In genomic region chr6:43702522-43703440, GRCh38 we compare ENCODE assay signal across 8 cellular contexts. TPM values are rescaled to one million over a fixed set of nuclear protein-coding genes. Genes with fewer than 3 reads are reported as not detected.
DNase-seq lines count a peak whose midpoint lies in the region; ATAC-seq and TF ChIP-seq lines count a peak whose summit lies in the region.

No MANE protein-coding gene starts in this region.

- H3K4me2 ChIP-seq in mesendoderm (ENCODE audit: low read length) = peak overlapping the region; percentile 10

- ATAC-seq in HG02981 (IDR thresholded peaks at IDR 0.05; ENCODE audit: unreplicated experiment) = peak; percentile 55
- no peak for ATAC-seq in GM21619 (IDR thresholded peaks at IDR 0.05; ENCODE audit: unreplicated experiment)

- CTCF ChIA-PET in RWPE1 (lab: Yijun Ruan, JAX) = interaction anchor here (0.6 to 1.6 kb wide), 2 partner anchors 41 to 66 kb away, joined by 3 to 5 read pairs; no protein-coding TSS in a partner anchor

- no peaks in the 10 kb centered on the region for H3K27me3 ChIP-seq in mesendoderm (ENCODE audit: insufficient read depth, low read length, poor library complexity)
- no peaks in the 10 kb centered on the region for H3K27me3 ChIP-seq in tibial nerve

- H3K18ac ChIP-seq in mesendoderm (ENCODE audit: low read length) = peak overlapping the region; percentile 16

- no peaks in the 10 kb centered on the region for H3K9me3 ChIP-seq in tibial nerve

- H3K27ac ChIP-seq in RWPE1 = peak overlapping the region; percentile 90
- H3K27ac ChIP-seq in mesendoderm (ENCODE audit: low read depth, low read length) = peak overlapping the region; percentile 55
- peak overlapping the region; percentile 64 to 94 (median 82) for H3K27ac ChIP-seq in tibial nerve

- no peak overlapping the region for H2BK120ac ChIP-seq in mesendoderm (ENCODE audit: low read depth, low read length)

- peak overlapping the region; percentile 33 for H3K23ac ChIP-seq in mesendoderm (ENCODE audit: low read length)

- H3K4ac ChIP-seq in mesendoderm (ENCODE audit: low read depth, low read length) = no peak overlapping the region

- H3K79me1 ChIP-seq in mesendoderm (ENCODE audit: low read length) = no peaks in the 10 kb centered on the region

- H3K79me2 ChIP-seq in mesendoderm (ENCODE audit: control insufficient read depth, insufficient read depth, low read length) = no peaks in the 10 kb centered on the region

- TF ChIP-seq EP300 in tibial nerve (IDR thresholded peaks at IDR 0.05) = peak in 1 of 2 donors; percentile 73

- no CpG with 5 or more reads among the region's 15 CpGs for WGBS in mesendoderm (ENCODE audit: extremely low coverage, insufficient coverage, low lambda C conversion rate)
- 26 to 27% methylated on average over 14 to 15 of the region's 15 CpGs for WGBS in tibial nerve, 2 donors

- TF ChIP-seq POLR2A in tibial nerve (IDR thresholded peaks at IDR 0.05) = peak; percentile 36 to 64

- peak overlapping the region; percentile 65 for H2AK5ac ChIP-seq in mesendoderm (ENCODE audit: low read length)

- no peaks in the 10 kb centered on the region for H3K36me3 ChIP-seq in mesendoderm (ENCODE audit: control insufficient read depth, insufficient read depth, low read length)
- H3K36me3 ChIP-seq in tibial nerve = no peaks in the 10 kb centered on the region

- H3K9ac ChIP-seq in mesendoderm (ENCODE audit: low read length) = peak overlapping the region; percentile 56

- no peak overlapping the region for H4K8ac ChIP-seq in mesendoderm (ENCODE audit: low read depth, low read length)

- DNase-seq in ELF-1 (ENCODE audit: low read depth, low spot score) = peak; percentile 100
- DNase-seq in RWPE1 (ENCODE audit: low spot score) = peak; percentile 97
- DNase-seq in epidermal melanocyte (ENCODE audit: insufficient read length, low spot score) = peak; percentile 90
- peak; percentile 99 for DNase-seq in mesendoderm
- peak; percentile 84 for DNase-seq in tibial nerve (ENCODE audit: low spot score in 2 of 2)
- DNase-seq in medulla oblongata (ENCODE audit: extremely low spot score) = no peak

- H2BK15ac ChIP-seq in mesendoderm (replicated peaks; ENCODE audit: low read depth) = no peak overlapping the region

- H3K56ac ChIP-seq in mesendoderm (ENCODE audit: low read length) = peak overlapping the region; percentile 85

- H3K4me1 ChIP-seq in mesendoderm (ENCODE audit: control insufficient read depth, low read depth, low read length) (peaks cover 23% of the 10 kb centered on the region), tibial nerve (peaks cover 0 to 78% (median 34%) of the 10 kb centered on the region in 4 donors)

- H3K4me3 ChIP-seq in mesendoderm (ENCODE audit: low read length) (no peak overlapping the region), tibial nerve (no peak overlapping the region)

- TF ChIP-seq CTCF in RWPE1 (conservative IDR thresholded peaks at IDR 0.05; ENCODE audit: low read depth) (no peak), tibial nerve (IDR thresholded peaks at IDR 0.05) (no peak)

- peak overlapping the region; percentile 84 for H2BK5ac ChIP-seq in mesendoderm (ENCODE audit: low read length)

- POLR2A ChIA-PET in RWPE1 (lab: Yijun Ruan, JAX; ENCODE audit: low non-redundant PET) = no interaction called here

- H4K5ac ChIP-seq in mesendoderm (ENCODE audit: low read length) = no peak overlapping the region

RNA-seq across cellular contexts. Expression of gene MRPS18A, which starts 15.2 kb away (rescaled TPM):
- 72.3 TPM for polyA plus RNA-seq in mesendoderm (2013, experiment 1 of 2)
- 71.9 TPM for polyA plus RNA-seq in mesendoderm (2013, experiment 2 of 2)
- total RNA-seq in tibial nerve = 10 to 100 TPM; 38.1 to 45.8 (median 43.9) TPM

RNA-seq across cellular contexts. Expression of gene RSPH9, which starts 57.9 kb away (rescaled TPM):
- 0.08 TPM for polyA plus RNA-seq in mesendoderm (2013, experiment 1 of 2)
- 0.03 TPM for polyA plus RNA-seq in mesendoderm (2013, experiment 2 of 2)
- under 1 TPM in 3 of 4 donors, not detected in 1; 0.30 to 0.66 (median 0.63) TPM for total RNA-seq in tibial nerve
